In the genomic region with DNA sequence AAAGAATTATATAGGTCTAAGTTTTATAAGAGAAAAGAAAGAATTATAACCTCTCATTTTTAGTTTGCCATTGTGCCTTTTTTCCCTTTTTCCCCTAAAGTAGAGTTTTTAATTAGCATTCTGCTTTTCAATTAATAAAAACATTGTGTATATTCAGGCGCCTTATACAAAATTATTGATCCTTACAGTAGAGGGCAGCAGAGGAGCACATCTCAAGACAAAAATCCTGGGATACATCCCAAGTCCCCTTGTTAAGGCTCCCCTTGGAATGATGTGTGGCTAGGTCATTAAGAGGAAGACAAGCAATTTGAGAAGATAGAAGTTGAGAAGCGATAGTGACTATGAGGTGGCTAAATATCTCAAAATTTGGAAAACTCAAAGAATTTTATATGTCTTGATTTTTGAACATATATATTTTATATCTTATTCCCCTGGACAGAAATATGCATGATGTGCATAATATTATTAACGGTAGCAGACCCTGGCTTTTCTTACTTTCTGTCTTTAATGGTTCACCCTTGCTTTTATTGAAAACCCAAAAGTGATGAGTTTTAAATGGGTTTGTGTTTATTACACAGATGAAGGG, we compare ENCODE assay signal across 8 cellular contexts. TPM values are rescaled to one million over a fixed set of nuclear protein-coding genes. Genes with fewer than 3 reads are reported as not detected.
DNase-seq lines count a peak whose midpoint lies in the region; ATAC-seq and TF ChIP-seq lines count a peak whose summit lies in the region.

No MANE protein-coding gene starts in this region.

- TF ChIP-seq CTCF in GM13977 (IDR thresholded peaks at IDR 0.05; ENCODE audit: extremely low read depth, insufficient read depth, missing control alignments) (peak; percentile 50), fibroblast of the aortic adventitia (IDR thresholded peaks at IDR 0.05; ENCODE audit: insufficient read depth, low read length) (peak; percentile 63), upper lobe of right lung (IDR thresholded peaks at IDR 0.05) (peak; percentile 64), vagina (IDR thresholded peaks at IDR 0.05) (no peak)

- peak; percentile 56 for DNase-seq in ACHN
- DNase-seq in GM13977 (ENCODE audit: low spot score) = no peak
- peak; percentile 83 for DNase-seq in NCI-H82 (lab: John Stamatoyannopoulos, UW)
- peak; percentile 56 for DNase-seq in fibroblast of the aortic adventitia (ENCODE audit: low read depth)
- DNase-seq in upper lobe of right lung = no peak
- DNase-seq in activated CD4-positive, alpha-beta T cell treated with anti-CD3 and anti-CD28 coated beads for 48 hours = no peak
- DNase-seq in vagina (ENCODE audit: extremely low spot score in 2 of 2) = no peak

- H3K36me3 ChIP-seq in upper lobe of right lung (no peaks in the 10 kb centered on the region), vagina (no peaks in the 10 kb centered on the region)

- H3K27me3 ChIP-seq in upper lobe of right lung (no peaks in the 10 kb centered on the region), vagina (no peaks in the 10 kb centered on the region)

- in situ Hi-C loops in ACHN (cut with HindIII; ENCODE audit: low pct_ligation_motif_present, low pct_unique_long_range_greater_than_20kb, low sequenced_read_pairs) = no loop called here
- in situ Hi-C loops in GM13977 (cut with MboI; ENCODE audit: low pct_unique_long_range_greater_than_20kb, low sequenced_read_pairs, unreplicated experiment) = no loop called here

- H3K4me1 ChIP-seq in upper lobe of right lung (no peaks in the 10 kb centered on the region), vagina (no peaks in the 10 kb centered on the region)

- no peak overlapping the region for H3K27ac ChIP-seq in upper lobe of right lung
- no peak overlapping the region for H3K27ac ChIP-seq in vagina

- no peak for TF ChIP-seq POLR2A in vagina (IDR thresholded peaks at IDR 0.05)

- intact Hi-C loops in upper lobe of right lung (cut with DNase I) (no loop called here), vagina (cut with DNase I) (no loop called here)

- H3K9me3 ChIP-seq in upper lobe of right lung (no peaks in the 10 kb centered on the region), vagina (no peaks in the 10 kb centered on the region)

- ATAC-seq in upper lobe of right lung = peak; percentile 62
- ATAC-seq in GM19328 (IDR thresholded peaks at IDR 0.05; ENCODE audit: unreplicated experiment) = no peak

- H3K4me3 ChIP-seq in fibroblast of the aortic adventitia (ENCODE audit: low read depth, low read length) = no peak overlapping the region
- H3K4me3 ChIP-seq in upper lobe of right lung = no peak overlapping the region
- H3K4me3 ChIP-seq in vagina = no peak overlapping the region

RNA-seq across cellular contexts. Expression of a gene that starts 19.1 kb away (rescaled TPM):
- total RNA-seq in fibroblast of the aortic adventitia (ENCODE audit: low replicate concordance) = 6.5 and 7.6 TPM in 2 replicates
- 7.6 TPM for total RNA-seq in upper lobe of right lung
- total RNA-seq in vagina = 1.7 TPM

Comparison
In these comparisons a context has a peak if more than half of its experiments do, and no peak if none do; other contexts are left out.
1. DNase-seq: peak in ACHN (single experiment), NCI-H82 (single experiment) and fibroblast of the aortic adventitia (single experiment); none in GM13977 (single experiment), upper lobe of right lung (single experiment), activated CD4-positive, alpha-beta T cell treated with anti-CD3 and anti-CD28 coated beads for 48 hours (single experiment) and vagina (0 of 2).
2. CTCF ChIP-seq: peak in GM13977 (single experiment), fibroblast of the aortic adventitia (single experiment) and upper lobe of right lung (single experiment); none in vagina (0 of 3).